8 cellular contexts compared by ENCODE assay signal in genomic region chr17:29219378-29220047, GRCh38. TPM values are rescaled to one million over a fixed set of nuclear protein-coding genes. Genes with fewer than 3 reads are reported as not detected.
DNase-seq lines count a peak whose midpoint lies in the region; ATAC-seq and TF ChIP-seq lines count a peak whose summit lies in the region.

No MANE protein-coding gene starts in this region.

- H3K27me3 ChIP-seq in GM23338 (ENCODE audit: insufficient read depth) (no peaks in the 10 kb centered on the region), kidney epithelial cell (ENCODE audit: control insufficient read depth, insufficient read depth, low read length) (no peaks in the 10 kb centered on the region)

- peaks cover 9% of the 10 kb centered on the region for H3K9me3 Mint-ChIP-seq in GM23338

- no peaks in the 10 kb centered on the region for H3K27me3 Mint-ChIP-seq in GM23338 (ENCODE audit: insufficient read depth, low read depth, poor library complexity)

- peaks cover 10% of the 10 kb centered on the region for H3K4me1 Mint-ChIP-seq in GM23338

- no peak overlapping the region for H3K27ac Mint-ChIP-seq in GM23338

- DNase-seq in CD1c-positive myeloid dendritic cell (ENCODE audit: extremely low spot score) (peak; percentile 82), GM23338 (ENCODE audit: low spot score) (peak; percentile 98), NCI-H2227 treated with DMSO at 0.1 percent for 48 hours (lab: John Stamatoyannopoulos, UW) (peak; percentile 62), kidney epithelial cell (ENCODE audit: low read depth) (peak; percentile 45)
- peak; percentile 30 for DNase-seq in activated CD4-positive, CD25-positive, alpha-beta regulatory T cell treated with anti-CD3 and anti-CD28 coated beads, Interleukin-2, amount 50 U/mL, for 16 hours (ENCODE audit: low read depth, low spot score)
- peak; percentile 58 for DNase-seq in central memory CD4-positive, alpha-beta T cell
- peak; percentile 77 to 84 for DNase-seq in stimulated activated CD4-positive, alpha-beta T cell treated with anti-CD3 and anti-CD28 coated beads, Interleukin-2, amount 100 ng/mL, for 24 hours

- H3K36me3 ChIP-seq in GM23338 (ENCODE audit: insufficient read depth), result no peaks in the 10 kb centered on the region
- H3K36me3 ChIP-seq in kidney epithelial cell (ENCODE audit: control insufficient read depth, insufficient read depth, low read length), result no peaks in the 10 kb centered on the region

- no peak overlapping the region for H3K27ac ChIP-seq in GM23338 (ENCODE audit: low read depth)

- peak overlapping the region; percentile 3; the same call in 1 of the 2 replicates for H2AFZ ChIP-seq in GM23338

- no peak overlapping the region; the same call in 2 of the 3 replicates for H3K4me3 Mint-ChIP-seq in GM23338

- ATAC-seq in GM23338, result peak; percentile 99
- ATAC-seq in HG02798 (IDR thresholded peaks at IDR 0.05; ENCODE audit: poor library complexity, unreplicated experiment), result no peak

- H4K20me1 ChIP-seq in GM23338 (replicated peaks; ENCODE audit: insufficient read depth), result no peaks in the 10 kb centered on the region

- H3K9me2 ChIP-seq in GM23338 (ENCODE audit: insufficient read depth), result no peaks in the 10 kb centered on the region

- peaks cover 6% of the 10 kb centered on the region for H3K36me3 Mint-ChIP-seq in GM23338 (ENCODE audit: low read depth)

- H3K4me3 ChIP-seq in GM23338 (no peak overlapping the region), kidney epithelial cell (ENCODE audit: low read depth, low read length) (no peak overlapping the region)

- no peaks in the 10 kb centered on the region for H3K79me2 ChIP-seq in GM23338 (replicated peaks; ENCODE audit: insufficient read depth)

- no peaks in the 10 kb centered on the region for H3F3A ChIP-seq in GM23338 (replicated peaks; ENCODE audit: low read depth)

- H3K4me1 ChIP-seq in GM23338 (ENCODE audit: insufficient read depth), result no peaks in the 10 kb centered on the region

- H3K4me2 ChIP-seq in GM23338, result no peak overlapping the region

- TF ChIP-seq CTCF in GM23338 (conservative IDR thresholded peaks at IDR 0.05; ENCODE audit: low read depth in 2 of 2) (peak; percentile 90 to 97), kidney epithelial cell (IDR thresholded peaks at IDR 0.05; ENCODE audit: insufficient read depth, low read length, poor library complexity, severe bottlenecking) (peak; percentile 95)

TF ChIP-seq in GM23338, 12 proteins besides CTCF, POLR2A, EP300 and RAD21:
- TF ChIP-seq ZNF331 (CRISPR knock-in tag; IDR thresholded peaks at IDR 0.05; ENCODE audit: low read depth), result no peak
- TF ChIP-seq, protein P1, sequence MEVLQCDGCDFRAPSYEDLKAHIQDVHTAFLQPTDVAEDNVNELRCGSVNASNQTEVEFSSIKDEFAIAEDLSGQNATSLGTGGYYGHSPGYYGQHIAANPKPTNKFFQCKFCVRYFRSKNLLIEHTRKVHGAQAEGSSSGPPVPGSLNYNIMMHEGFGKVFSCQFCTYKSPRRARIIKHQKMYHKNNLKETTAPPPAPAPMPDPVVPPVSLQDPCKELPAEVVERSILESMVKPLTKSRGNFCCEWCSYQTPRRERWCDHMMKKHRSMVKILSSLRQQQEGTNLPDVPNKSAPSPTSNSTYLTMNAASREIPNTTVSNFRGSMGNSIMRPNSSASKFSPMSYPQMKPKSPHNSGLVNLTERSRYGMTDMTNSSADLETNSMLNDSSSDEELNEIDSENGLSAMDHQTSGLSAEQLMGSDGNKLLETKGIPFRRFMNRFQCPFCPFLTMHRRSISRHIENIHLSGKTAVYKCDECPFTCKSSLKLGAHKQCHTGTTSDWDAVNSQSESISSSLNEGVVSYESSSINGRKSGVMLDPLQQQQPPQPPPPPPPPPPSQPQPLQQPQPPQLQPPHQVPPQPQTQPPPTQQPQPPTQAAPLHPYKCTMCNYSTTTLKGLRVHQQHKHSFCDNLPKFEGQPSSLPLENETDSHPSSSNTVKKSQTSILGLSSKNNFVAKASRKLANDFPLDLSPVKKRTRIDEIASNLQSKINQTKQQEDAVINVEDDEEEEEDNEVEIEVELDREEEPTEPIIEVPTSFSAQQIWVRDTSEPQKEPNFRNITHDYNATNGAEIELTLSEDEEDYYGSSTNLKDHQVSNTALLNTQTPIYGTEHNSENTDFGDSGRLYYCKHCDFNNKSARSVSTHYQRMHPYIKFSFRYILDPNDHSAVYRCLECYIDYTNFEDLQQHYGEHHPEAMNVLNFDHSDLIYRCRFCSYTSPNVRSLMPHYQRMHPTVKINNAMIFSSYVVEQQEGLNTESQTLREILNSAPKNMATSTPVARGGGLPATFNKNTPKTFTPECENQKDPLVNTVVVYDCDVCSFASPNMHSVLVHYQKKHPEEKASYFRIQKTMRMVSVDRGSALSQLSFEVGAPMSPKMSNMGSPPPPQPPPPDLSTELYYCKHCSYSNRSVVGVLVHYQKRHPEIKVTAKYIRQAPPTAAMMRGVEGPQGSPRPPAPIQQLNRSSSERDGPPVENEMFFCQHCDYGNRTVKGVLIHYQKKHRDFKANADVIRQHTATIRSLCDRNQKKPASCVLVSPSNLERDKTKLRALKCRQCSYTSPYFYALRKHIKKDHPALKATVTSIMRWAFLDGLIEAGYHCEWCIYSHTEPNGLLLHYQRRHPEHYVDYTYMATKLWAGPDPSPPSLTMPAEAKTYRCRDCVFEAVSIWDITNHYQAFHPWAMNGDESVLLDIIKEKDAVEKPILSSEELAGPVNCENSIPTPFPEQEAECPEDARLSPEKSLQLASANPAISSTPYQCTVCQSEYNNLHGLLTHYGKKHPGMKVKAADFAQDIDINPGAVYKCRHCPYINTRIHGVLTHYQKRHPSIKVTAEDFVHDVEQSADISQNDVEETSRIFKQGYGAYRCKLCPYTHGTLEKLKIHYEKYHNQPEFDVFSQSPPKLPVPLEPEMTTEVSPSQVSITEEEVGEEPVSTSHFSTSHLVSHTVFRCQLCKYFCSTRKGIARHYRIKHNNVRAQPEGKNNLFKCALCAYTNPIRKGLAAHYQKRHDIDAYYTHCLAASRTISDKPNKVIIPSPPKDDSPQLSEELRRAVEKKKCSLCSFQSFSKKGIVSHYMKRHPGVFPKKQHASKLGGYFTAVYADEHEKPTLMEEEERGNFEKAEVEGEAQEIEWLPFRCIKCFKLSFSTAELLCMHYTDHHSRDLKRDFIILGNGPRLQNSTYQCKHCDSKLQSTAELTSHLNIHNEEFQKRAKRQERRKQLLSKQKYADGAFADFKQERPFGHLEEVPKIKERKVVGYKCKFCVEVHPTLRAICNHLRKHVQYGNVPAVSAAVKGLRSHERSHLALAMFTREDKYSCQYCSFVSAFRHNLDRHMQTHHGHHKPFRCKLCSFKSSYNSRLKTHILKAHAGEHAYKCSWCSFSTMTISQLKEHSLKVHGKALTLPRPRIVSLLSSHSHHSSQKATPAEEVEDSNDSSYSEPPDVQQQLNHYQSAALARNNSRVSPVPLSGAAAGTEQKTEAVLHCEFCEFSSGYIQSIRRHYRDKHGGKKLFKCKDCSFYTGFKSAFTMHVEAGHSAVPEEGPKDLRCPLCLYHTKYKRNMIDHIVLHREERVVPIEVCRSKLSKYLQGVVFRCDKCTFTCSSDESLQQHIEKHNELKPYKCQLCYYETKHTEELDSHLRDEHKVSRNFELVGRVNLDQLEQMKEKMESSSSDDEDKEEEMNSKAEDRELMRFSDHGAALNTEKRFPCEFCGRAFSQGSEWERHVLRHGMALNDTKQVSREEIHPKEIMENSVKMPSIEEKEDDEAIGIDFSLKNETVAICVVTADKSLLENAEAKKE (CRISPR knock-in tag; IDR thresholded peaks at IDR 0.05), result no peak
- TF ChIP-seq EZH2 (IDR thresholded peaks at IDR 0.05; ENCODE audit: low read depth, unreplicated experiment), result no peak
- no peak for TF ChIP-seq CREB1 (CRISPR knock-in tag; IDR thresholded peaks at IDR 0.05; ENCODE audit: low read depth)
- no peak for TF ChIP-seq NANOG (IDR thresholded peaks at IDR 0.05; ENCODE audit: borderline replicate concordance)
- TF ChIP-seq JUNB (IDR thresholded peaks at IDR 0.05; ENCODE audit: unreplicated experiment), result no peak
- TF ChIP-seq STAT1 (IDR thresholded peaks at IDR 0.05; ENCODE audit: unreplicated experiment), result no peak
- no peak for TF ChIP-seq POLR2AphosphoS5 (IDR thresholded peaks at IDR 0.05; ENCODE audit: low read depth)
- TF ChIP-seq, protein P2, sequence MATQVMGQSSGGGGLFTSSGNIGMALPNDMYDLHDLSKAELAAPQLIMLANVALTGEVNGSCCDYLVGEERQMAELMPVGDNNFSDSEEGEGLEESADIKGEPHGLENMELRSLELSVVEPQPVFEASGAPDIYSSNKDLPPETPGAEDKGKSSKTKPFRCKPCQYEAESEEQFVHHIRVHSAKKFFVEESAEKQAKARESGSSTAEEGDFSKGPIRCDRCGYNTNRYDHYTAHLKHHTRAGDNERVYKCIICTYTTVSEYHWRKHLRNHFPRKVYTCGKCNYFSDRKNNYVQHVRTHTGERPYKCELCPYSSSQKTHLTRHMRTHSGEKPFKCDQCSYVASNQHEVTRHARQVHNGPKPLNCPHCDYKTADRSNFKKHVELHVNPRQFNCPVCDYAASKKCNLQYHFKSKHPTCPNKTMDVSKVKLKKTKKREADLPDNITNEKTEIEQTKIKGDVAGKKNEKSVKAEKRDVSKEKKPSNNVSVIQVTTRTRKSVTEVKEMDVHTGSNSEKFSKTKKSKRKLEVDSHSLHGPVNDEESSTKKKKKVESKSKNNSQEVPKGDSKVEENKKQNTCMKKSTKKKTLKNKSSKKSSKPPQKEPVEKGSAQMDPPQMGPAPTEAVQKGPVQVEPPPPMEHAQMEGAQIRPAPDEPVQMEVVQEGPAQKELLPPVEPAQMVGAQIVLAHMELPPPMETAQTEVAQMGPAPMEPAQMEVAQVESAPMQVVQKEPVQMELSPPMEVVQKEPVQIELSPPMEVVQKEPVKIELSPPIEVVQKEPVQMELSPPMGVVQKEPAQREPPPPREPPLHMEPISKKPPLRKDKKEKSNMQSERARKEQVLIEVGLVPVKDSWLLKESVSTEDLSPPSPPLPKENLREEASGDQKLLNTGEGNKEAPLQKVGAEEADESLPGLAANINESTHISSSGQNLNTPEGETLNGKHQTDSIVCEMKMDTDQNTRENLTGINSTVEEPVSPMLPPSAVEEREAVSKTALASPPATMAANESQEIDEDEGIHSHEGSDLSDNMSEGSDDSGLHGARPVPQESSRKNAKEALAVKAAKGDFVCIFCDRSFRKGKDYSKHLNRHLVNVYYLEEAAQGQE (IDR thresholded peaks at IDR 0.05; ENCODE audit: unreplicated experiment), result no peak

RNA-seq across cellular contexts. Expression of gene CRYBA1, which starts 27.1 kb away (rescaled TPM):
- total RNA-seq in GM23338 (2014; rRNA removed; shearing (Covaris generic)), result not detected in 2 replicates
- not detected in 2 replicates for polyA plus RNA-seq in GM23338 (2016; fragmentation: Nextera tagmentation; extraction: Ambion mirVana)
- total RNA-seq in kidney epithelial cell, result not detected in 2 replicates

RNA-seq across cellular contexts. Expression of gene MYO18A, which starts 39.3 kb away (rescaled TPM):
- 23.9 and 37.5 TPM in 2 replicates for total RNA-seq in GM23338 (2014; rRNA removed; shearing (Covaris generic))
- 16.7 and 18.3 TPM in 2 replicates for polyA plus RNA-seq in GM23338 (2016; fragmentation: Nextera tagmentation; extraction: Ambion mirVana)
- total RNA-seq in kidney epithelial cell, result 18.6 and 19.8 TPM in 2 replicates

Comparison
In these comparisons a context has a peak if more than half of its experiments do, and no peak if none do; other contexts are left out.
1. DNase-seq: peak in every context shown above with its lines; median percentile 98 in GM23338; 82 in CD1c-positive myeloid dendritic cell; 80 in stimulated activated CD4-positive, alpha-beta T cell treated with anti-CD3 and anti-CD28 coated beads, Interleukin-2, amount 100 ng/mL, for 24 hours; 62 in NCI-H2227 treated with DMSO at 0.1 percent for 48 hours; 58 in central memory CD4-positive, alpha-beta T cell; 45 in kidney epithelial cell; 30 in activated CD4-positive, CD25-positive, alpha-beta regulatory T cell treated with anti-CD3 and anti-CD28 coated beads, Interleukin-2, amount 50 U/mL, for 16 hours.